In the genomic region with DNA sequence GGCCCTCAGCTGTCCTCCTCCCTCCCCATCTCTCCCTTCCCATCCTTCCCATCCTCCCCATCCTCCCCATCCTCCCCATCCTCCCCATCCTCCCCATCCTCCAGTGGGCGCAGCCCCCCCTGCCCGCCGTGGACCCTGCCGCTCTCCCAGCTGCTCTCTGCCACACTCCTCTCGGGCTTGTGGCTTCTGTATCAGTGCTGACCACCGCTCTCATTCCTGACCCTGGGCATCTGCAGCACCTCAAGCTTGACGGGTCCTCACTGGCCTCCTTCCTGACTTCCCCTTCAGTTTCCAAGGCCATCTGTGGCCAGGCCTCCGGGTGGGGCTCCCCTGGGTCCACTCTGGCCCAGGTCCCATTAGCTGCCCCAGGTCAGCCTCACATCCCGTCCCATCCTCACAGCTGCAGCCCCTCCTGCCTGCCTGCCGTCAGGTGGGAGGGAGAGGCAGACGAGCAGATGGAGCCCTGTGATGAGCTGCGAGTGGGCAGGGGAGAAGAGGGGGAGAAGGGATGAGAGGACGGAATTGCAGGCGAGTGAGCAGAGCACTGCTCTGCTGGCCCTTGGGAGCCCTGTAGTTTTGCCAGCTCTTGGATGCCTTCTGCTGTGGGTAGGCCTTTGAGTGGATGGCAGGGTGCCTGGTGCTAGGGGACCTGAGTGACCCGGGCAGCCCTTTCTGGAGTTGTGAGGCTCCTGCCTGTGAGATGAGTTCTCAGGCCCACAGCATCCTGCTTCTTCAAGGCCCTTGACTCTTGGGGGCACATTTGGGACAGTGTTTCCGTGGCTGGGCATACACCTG, we compare ENCODE assay signal across 15 cellular contexts. TPM values are rescaled to one million over a fixed set of nuclear protein-coding genes. Genes with fewer than 3 reads are reported as not detected.
A peak's percentile ranks its signal among the peaks of the same experiment; 100 is the strongest.
DNase-seq lines count a peak whose midpoint lies in the region; FAIRE-seq and TF ChIP-seq lines count a peak whose summit lies in the region.
"Had no signal": no experiment of that assay in that cellular context is flagged by ENCODE, and none has a peak within 500 bp of the region (broad histone marks: within the 10 kb centered on the region; RNA-seq: fewer than 3 reads in every experiment).

No MANE protein-coding gene starts in this region.

- H3K4me1 ChIP-seq in H9 (ENCODE audit: insufficient read depth, low read length) (no peaks in the 10 kb centered on the region), H1 (replicated peaks in 1 of 4; ENCODE audit: control insufficient read depth in 3 of 4, insufficient read depth in 4 of 4, low read length in 3 of 4) (peaks cover 7 to 25% (median 15%) of the 10 kb centered on the region in 4 experiments; a peak in 6 of 7 replicates), neuronal stem cell (ENCODE audit: control insufficient read depth in 2 of 2, insufficient read depth in 1 of 2, low read depth in 1 of 2, low read length in 2 of 2) (peaks cover 9 to 14% of the 10 kb centered on the region in 2 donors), tibial nerve (no peaks in the 10 kb centered on the region)

- no peak overlapping the region for H2AFZ ChIP-seq in H9 (ENCODE audit: low read length)
- H2AFZ ChIP-seq in H1 (ENCODE audit: low read length) = no peak overlapping the region
- H2AFZ ChIP-seq in neuronal stem cell (ENCODE audit: low read length) = no peak overlapping the region

- H3K9ac ChIP-seq in H9 (ENCODE audit: extremely low read depth, insufficient read length, low read length) (no peak overlapping the region), H1 (replicated peaks in 1 of 4; ENCODE audit: extremely low read depth in 1 of 4, low read depth in 3 of 4, low read length in 3 of 4) (no peak overlapping the region; a peak in 1 of 7 replicates), neuronal stem cell (ENCODE audit: low read depth, low read length, poor library complexity) (peak overlapping the region; percentile 1)

- H3K18ac ChIP-seq in H9 (ENCODE audit: insufficient read length, low read depth, low read length) (no peak overlapping the region), H1 (ENCODE audit: extremely low read depth, low read length) (no peak overlapping the region; the same call in 1 of the 2 replicates), neuronal stem cell (ENCODE audit: low read length) (peak overlapping the region; percentile 15)

- H3K4ac ChIP-seq in H9 (ENCODE audit: low read depth, low read length) = no peak overlapping the region
- H3K4ac ChIP-seq in H1 (replicated peaks; ENCODE audit: insufficient read length, low read depth, low read length) = peak overlapping the region; percentile 62
- H3K4ac ChIP-seq in neuronal stem cell (ENCODE audit: low read length) = no peak overlapping the region

- peaks cover 6% of the 10 kb centered on the region for H3K9me3 ChIP-seq in H9 (ENCODE audit: control insufficient read depth, low read depth, low read length)
- peaks cover 7 to 9% of the 10 kb centered on the region in 2 experiments; a peak in 2 of 4 replicates for H3K9me3 ChIP-seq in H1 (ENCODE audit: insufficient read depth in 2 of 2, low read depth in 1 of 2, low read length in 1 of 2)
- H3K9me3 ChIP-seq in neuronal stem cell (replicated peaks in 1 of 2; ENCODE audit: control insufficient read depth in 2 of 2, insufficient read depth in 1 of 2, low read depth in 1 of 2, low read length in 2 of 2) = peaks cover 0 to 2% of the 10 kb centered on the region in 2 donors
- peaks cover 0 to 8% (median 0%) of the 10 kb centered on the region in 4 donors for H3K9me3 ChIP-seq in tibial nerve

- TF ChIP-seq POLR2A in H1 (IDR thresholded peaks at IDR 0.05; ENCODE audit: control extremely low read depth in 1 of 2, low read depth in 2 of 2, low read length in 2 of 2) = no peak
- TF ChIP-seq POLR2A in tibial nerve (IDR thresholded peaks at IDR 0.05) = no peak

- H3K36me3 ChIP-seq in H1 (ENCODE audit: control insufficient read depth in 2 of 4, insufficient read depth in 4 of 4, low read length in 3 of 4) = peaks cover 4 to 10% (median 7%) of the 10 kb centered on the region in 4 experiments; a peak in 7 of 8 replicates
- peaks cover 0 to 1% of the 10 kb centered on the region in 2 donors for H3K36me3 ChIP-seq in neuronal stem cell (replicated peaks in 1 of 2; ENCODE audit: control insufficient read depth in 2 of 2, insufficient read depth in 2 of 2, low read length in 2 of 2)
- peaks cover 0 to 25% (median 0%) of the 10 kb centered on the region in 3 donors for H3K36me3 ChIP-seq in tibial nerve

- H2BK5ac ChIP-seq in H9 (ENCODE audit: insufficient read length, low read length) (no peak overlapping the region), H1 (ENCODE audit: low read depth, low read length) (peak overlapping the region; percentile 71; the same call in 1 of the 2 replicates), neuronal stem cell (ENCODE audit: low read length) (no peak overlapping the region)

- H3K56ac ChIP-seq in H9 (ENCODE audit: insufficient read length, low read depth, low read length) = no peak overlapping the region
- no peak overlapping the region for H3K56ac ChIP-seq in H1 (replicated peaks; ENCODE audit: insufficient read length, low read depth, low read length)

- H2BK12ac ChIP-seq in H9 (ENCODE audit: insufficient read length, low read depth, low read length) (no peak overlapping the region), H1 (ENCODE audit: low read depth, low read length) (peak overlapping the region; percentile 50; the same call in 1 of the 2 replicates), neuronal stem cell (ENCODE audit: low read length) (no peak overlapping the region)

- H3K79me2 ChIP-seq in H9 (ENCODE audit: insufficient read depth, low read length) (no peaks in the 10 kb centered on the region), H1 (ENCODE audit: control insufficient read depth in 1 of 2, insufficient read depth in 2 of 2, low read length in 2 of 2) (no peaks in the 10 kb centered on the region)

- DNase-seq in Ammon's horn (ENCODE audit: low spot score) = peak; percentile 36
- DNase-seq in H9 = no peak
- DNase-seq in H1 (ENCODE audit: low read depth in 1 of 2, low spot score in 2 of 2) = no peak
- no peak for DNase-seq in neuronal stem cell (ENCODE audit: low spot score)
- DNase-seq in tibial nerve (ENCODE audit: low spot score in 2 of 2) = no peak
- no peak for DNase-seq in Kasumi-1 (lab: John Stamatoyannopoulos, UW)
- DNase-seq in NCI-H2029 treated with DMSO at 0.1 percent for 48 hours (lab: John Stamatoyannopoulos, UW) = no peak
- DNase-seq: Caco-2, DMS53, NCI-H187 treated with DMSO at 0.1 percent for 48 hours, NCI-H446 treated with DMSO at 0.1 percent for 48 hours, NCI-H774 had no signal

- peaks cover 12 to 16% of the 10 kb centered on the region in 2 experiments for H3K9me3 Mint-ChIP-seq in H9

- peaks cover 23 to 29% (median 24%) of the 10 kb centered on the region in 3 experiments for H3K36me3 Mint-ChIP-seq in H9 (ENCODE audit: insufficient read depth in 1 of 3, low read depth in 3 of 3)

- CTCF ChIA-PET in H1 (lab: Charles Lee; ENCODE audit: partially characterized antibody) = interaction anchor here (0.8 to 1.8 kb wide), 4 partner anchors 11 to 202 kb away, joined by 3 to 6 read pairs (median 3); no protein-coding TSS in a partner anchor

- H2BK20ac ChIP-seq in H9 (ENCODE audit: low read depth, low read length, poor library complexity, severe bottlenecking) (no peak overlapping the region), H1 (ENCODE audit: low read length) (0 out of 2 replicates have a peak overlapping the region, but pooled peaks have one; percentile 72)

- no peak overlapping the region for H3T11ph ChIP-seq in H9 (ENCODE audit: low read length)

- H3K79me1 ChIP-seq in H9 (ENCODE audit: insufficient read depth, low read depth, low read length, poor library complexity, severe bottlenecking) = no peaks in the 10 kb centered on the region
- no peaks in the 10 kb centered on the region; the same call in 1 of the 2 replicates for H3K79me1 ChIP-seq in H1 (ENCODE audit: low read depth, low read length)
- no peaks in the 10 kb centered on the region for H3K79me1 ChIP-seq in neuronal stem cell (ENCODE audit: low read depth, low read length)

- no peak overlapping the region for H4K91ac ChIP-seq in H9 (ENCODE audit: insufficient read length, low read depth, low read length)
- H4K91ac ChIP-seq in H1 (replicated peaks; ENCODE audit: insufficient read length, low read length) = peak overlapping the region; percentile 74
- no peak overlapping the region for H4K91ac ChIP-seq in neuronal stem cell (ENCODE audit: low read depth, low read length, poor library complexity)

- H3K4me1 Mint-ChIP-seq in H9 = peaks cover 27 to 30% of the 10 kb centered on the region in 2 experiments

- POLR2A ChIA-PET in H1 (lab: Charles Lee; ENCODE audit: partially characterized antibody) = interaction anchor here (0.6 to 0.9 kb wide), 2 partner anchors 16 to 79 kb away, joined by 3 to 4 read pairs; a partner anchor contains a TSS

- H4K5ac ChIP-seq in H9 (ENCODE audit: insufficient read length, low read depth, low read length) = no peak overlapping the region
- H4K5ac ChIP-seq in H1 (ENCODE audit: insufficient read length, low read depth, low read length) = no peak overlapping the region

- H3K27me3 ChIP-seq in H9 (ENCODE audit: insufficient read depth, low read length) = no peaks in the 10 kb centered on the region
- H3K27me3 ChIP-seq in H1 (replicated peaks in 1 of 4; ENCODE audit: control insufficient read depth in 3 of 4, extremely low read depth in 1 of 4, insufficient read depth in 3 of 4, low read length in 3 of 4) = no peaks in the 10 kb centered on the region
- peaks cover 0 to 2% (median 0%) of the 10 kb centered on the region in 3 experiments for H3K27me3 ChIP-seq in neuronal stem cell (ENCODE audit: control insufficient read depth in 3 of 3, insufficient read depth in 3 of 3, low read depth in 1 of 3, low read length in 3 of 3)
- H3K27me3 ChIP-seq in tibial nerve = no peaks in the 10 kb centered on the region

- H3K27ac ChIP-seq in H9 (ENCODE audit: insufficient read length, low read depth, low read length) (no peak overlapping the region), H1 (ENCODE audit: low read depth, low read length) (no peak overlapping the region), neuronal stem cell (replicated peaks; ENCODE audit: low read length) (no peak overlapping the region), tibial nerve (no peak overlapping the region)
- H3K27ac ChIP-seq: RWPE1 had no signal

- H3K14ac ChIP-seq in H9 (ENCODE audit: insufficient read depth, low read length) (no peak overlapping the region; the same call in 1 of the 2 replicates), H1 (ENCODE audit: insufficient read length) (peak overlapping the region; percentile 17), neuronal stem cell (ENCODE audit: low read length) (peak overlapping the region; percentile 86)

- H2BK120ac ChIP-seq in H9 (ENCODE audit: low read depth, low read length, poor library complexity, severe bottlenecking) (no peak overlapping the region), H1 (replicated peaks; ENCODE audit: low read depth, low read length) (no peak overlapping the region), neuronal stem cell (ENCODE audit: low read depth, low read length) (peak overlapping the region; percentile 1)

- H3K4me2 ChIP-seq in H9 (ENCODE audit: insufficient read depth, insufficient read length, low read length) (no peak overlapping the region), H1 (ENCODE audit: insufficient read depth in 1 of 2, low read depth in 2 of 2, low read length in 2 of 2) (no peak overlapping the region), neuronal stem cell (ENCODE audit: insufficient read depth, low read length, poor library complexity, severe bottlenecking) (no peak overlapping the region)

- H3K27ac Mint-ChIP-seq in H9 = peak overlapping the region; percentile 49 to 89 (median 50); a peak in 4 of 7 replicates

- no peaks in the 10 kb centered on the region; the same call in 1 of the 2 replicates for H3K27me3 Mint-ChIP-seq in H9 (ENCODE audit: low read depth)

- TF ChIP-seq EP300 in H1 (IDR thresholded peaks at IDR 0.05; ENCODE audit: borderline replicate concordance in 1 of 2, low read depth in 2 of 2, low read length in 2 of 2) (no peak), tibial nerve (IDR thresholded peaks at IDR 0.05) (no peak)

- no peak overlapping the region for H3K4me3 ChIP-seq in H1 (ENCODE audit: extremely low read depth in 1 of 4, insufficient read depth in 2 of 4, low read depth in 3 of 4, low read length in 4 of 4)
- H3K4me3 ChIP-seq in neuronal stem cell (ENCODE audit: low read length in 2 of 2) = no peak overlapping the region
- no peak overlapping the region for H3K4me3 ChIP-seq in tibial nerve

- H2BK15ac ChIP-seq in H9 (ENCODE audit: low read depth, low read length) (no peak overlapping the region), H1 (ENCODE audit: low read length) (peak overlapping the region; percentile 53; the same call in 1 of the 2 replicates), neuronal stem cell (ENCODE audit: low read length) (no peak overlapping the region)

- TF ChIP-seq RAD21 in H1 (IDR thresholded peaks at IDR 0.05 in 1 of 2, conservative IDR thresholded peaks at IDR 0.05 in 1 of 2; ENCODE audit: low read depth in 2 of 2, low read length in 2 of 2) = no peak

- WGBS in H9 (ENCODE audit: extremely low coverage, insufficient read length, low lambda C conversion rate) = no CpG with 5 or more reads among the region's 16 CpGs
- WGBS in H1 (ENCODE audit: extremely low coverage in 1 of 2, insufficient coverage in 1 of 2, insufficient read length in 1 of 2, insufficient replicate concordance in 2 of 2, low coverage in 1 of 2, low lambda C conversion rate in 2 of 2, missing lambda C conversion rate in 1 of 2), 2 experiments = 84% methylated on average over 13 of the region's 16 CpGs; no CpG with 5 or more reads in 1 of the 2 experiments
- WGBS in neuronal stem cell (ENCODE audit: extremely low coverage in 2 of 2, insufficient read length in 2 of 2, insufficient replicate concordance in 1 of 2), 2 donors = no CpG with 5 or more reads among the region's 16 CpGs
- WGBS in tibial nerve, 2 donors = 62 to 74% methylated on average over 15 of the region's 16 CpGs

- TF ChIP-seq CTCF in H9 (conservative IDR thresholded peaks at IDR 0.05) = no peak
- no peak for TF ChIP-seq CTCF in H1 (IDR thresholded peaks at IDR 0.05; ENCODE audit: control extremely low read depth in 1 of 3, insufficient read depth in 1 of 3, low read depth in 1 of 3, low read length in 3 of 3)
- TF ChIP-seq CTCF in tibial nerve (IDR thresholded peaks at IDR 0.05) = no peak

- no peak overlapping the region for H2AK5ac ChIP-seq in H9 (ENCODE audit: insufficient read length, low read length)
- peak overlapping the region; percentile 53; the same call in 1 of the 2 replicates for H2AK5ac ChIP-seq in H1 (ENCODE audit: low read depth, low read length)
- H2AK5ac ChIP-seq in neuronal stem cell (ENCODE audit: low read depth, low read length) = peak overlapping the region; percentile 56

- H3K23me2 ChIP-seq in H9 (ENCODE audit: insufficient read length, low read depth, low read length, poor library complexity, severe bottlenecking) (no peaks in the 10 kb centered on the region), H1 (ENCODE audit: low read depth, low read length) (no peaks in the 10 kb centered on the region)

- no peak overlapping the region for H4K8ac ChIP-seq in H9 (replicated peaks; ENCODE audit: insufficient read length, low read depth, low read length)
- no peak overlapping the region for H4K8ac ChIP-seq in H1 (ENCODE audit: extremely low read depth, insufficient read depth, low read length)
- H4K8ac ChIP-seq in neuronal stem cell (ENCODE audit: low read depth, low read length) = no peak overlapping the region

- H3K4me3 Mint-ChIP-seq in H9 = no peak overlapping the region

- H3K23ac ChIP-seq in H9 (ENCODE audit: insufficient read length, low read depth, low read length) (no peak overlapping the region), H1 (ENCODE audit: insufficient read length) (no peak overlapping the region), neuronal stem cell (ENCODE audit: low read depth, low read length, poor library complexity) (peak overlapping the region; percentile 62)

- no peak for FAIRE-seq in H1 (lab: Jason Lieb, UNC)

- H4K20me1 ChIP-seq in H9 (ENCODE audit: control insufficient read depth, insufficient read depth, insufficient read length) = no peaks in the 10 kb centered on the region
- H4K20me1 ChIP-seq in H1 (replicated peaks in 1 of 2; ENCODE audit: control insufficient read depth in 1 of 2, insufficient read depth in 2 of 2, low read length in 2 of 2) = no peaks in the 10 kb centered on the region

RNA-seq across cellular contexts. Expression of a gene that starts 35.8 kb away (rescaled TPM):
- total RNA-seq in H9 (2021) (25.1 and 29.6 TPM in 2 replicates), tibial nerve (100 to 1,000 TPM in 2 of 4 donors, 10 to 100 TPM in 2; 25.5 to 211 (median 123) TPM)
- 26.0 and 27.5 TPM in 2 replicates for total RNA-seq in H1 (2021; fragmentation: NEBNext Ultra II Directional; extraction: Animal tissue kit (Norgen Biotek cat#: 25700))
- polyA plus RNA-seq in H1 (2011; rRNA removed) = 45.0 and 50.5 TPM in 2 replicates
- polyA plus RNA-seq in H1 (2011; cell fraction: cytosol; rRNA removed) = 39.2 TPM
- 40.4 TPM for polyA plus RNA-seq in H1 (2011; cell fraction: nucleus; rRNA removed)
- polyA plus RNA-seq in H1 (2012, experiment 1 of 2) = 20.9 to 42.0 TPM (median 37.2 TPM) in 4 replicates
- polyA plus RNA-seq in H1 (2012, experiment 2 of 2) = 36.6 TPM
- polyA plus RNA-seq in H1 (2013, experiment 1 of 2) = 18.9 TPM
- polyA plus RNA-seq in H1 (2013, experiment 2 of 2) = 18.9 TPM
- polyA minus RNA-seq in H1 (2011; rRNA and poly(A)+ RNA removed) = 19.6 and 21.2 TPM in 2 replicates
- 10.4 TPM for polyA minus RNA-seq in H1 (2011; cell fraction: cytosol; rRNA and poly(A)+ RNA removed)
- 24.9 TPM for polyA minus RNA-seq in H1 (2011; cell fraction: nucleus; rRNA and poly(A)+ RNA removed)
- 14.7 TPM for polyA plus RNA-seq in neuronal stem cell (2013, experiment 1 of 2)
- polyA plus RNA-seq in neuronal stem cell (2013, experiment 2 of 2) = 13.6 TPM

RNA-seq across cellular contexts. Expression of a gene that starts 47.6 kb away (rescaled TPM):
- total RNA-seq in H9 (2021) = 14.9 and 15.3 TPM in 2 replicates
- 33.9 and 34.9 TPM in 2 replicates for total RNA-seq in H1 (2021; fragmentation: NEBNext Ultra II Directional; extraction: Animal tissue kit (Norgen Biotek cat#: 25700))
- 11.5 and 12.7 TPM in 2 replicates for polyA plus RNA-seq in H1 (2011; rRNA removed)
- polyA plus RNA-seq in H1 (2011; cell fraction: cytosol; rRNA removed) = 17.0 TPM
- polyA plus RNA-seq in H1 (2011; cell fraction: nucleus; rRNA removed) = 9.4 TPM
- polyA plus RNA-seq in H1 (2012, experiment 1 of 2) = 17.0 to 28.5 TPM (median 22.6 TPM) in 4 replicates
- 25.6 TPM for polyA plus RNA-seq in H1 (2012, experiment 2 of 2)
- polyA plus RNA-seq in H1 (2013, experiment 1 of 2) = 22.8 TPM
- polyA plus RNA-seq in H1 (2013, experiment 2 of 2) = 23.9 TPM
- 18.1 and 19.2 TPM in 2 replicates for polyA minus RNA-seq in H1 (2011; rRNA and poly(A)+ RNA removed)
- 29.8 TPM for polyA minus RNA-seq in H1 (2011; cell fraction: cytosol; rRNA and poly(A)+ RNA removed)
- 15.2 TPM for polyA minus RNA-seq in H1 (2011; cell fraction: nucleus; rRNA and poly(A)+ RNA removed)
- 0.06 TPM for polyA plus RNA-seq in neuronal stem cell (2013, experiment 1 of 2)
- polyA plus RNA-seq in neuronal stem cell (2013, experiment 2 of 2) = 0.07 TPM
- not detected for total RNA-seq in tibial nerve
- total RNA-seq: A673, H4 had no signal

Comparison
In these comparisons a context has a peak if more than half of its experiments do, and no peak if none do; other contexts are left out.
1. RNA of a gene that starts 47.6 kb away (total RNA-seq): 33.9 to 34.9 TPM in H1 and 14.9 to 15.3 TPM in H9; not detected in tibial nerve; every median in the first group is over 10 times any median in the second.